20 cellular contexts compared by ENCODE assay signal in the genomic region with DNA sequence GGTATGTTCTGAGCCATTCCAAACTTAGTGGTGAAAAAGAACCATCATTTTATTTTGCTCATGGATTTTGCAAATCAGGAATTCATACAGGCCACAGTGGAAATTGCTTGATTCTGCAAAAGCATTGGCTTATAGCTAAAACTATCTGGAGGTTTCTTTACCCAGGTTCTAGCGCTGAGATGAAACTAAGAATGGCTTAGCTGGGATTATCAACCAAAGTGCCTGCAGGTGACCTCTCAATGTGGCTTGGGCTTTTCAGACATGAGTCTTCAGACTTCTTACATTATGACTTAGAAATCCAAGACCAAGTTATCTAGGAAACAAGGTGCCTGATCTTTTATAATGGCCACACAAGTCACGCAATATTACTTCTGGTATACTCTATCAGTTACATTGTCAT.
DNase-seq lines count a peak whose midpoint lies in the region; FAIRE-seq and TF ChIP-seq lines count a peak whose summit lies in the region.
"Had no signal": no experiment of that assay in that cellular context is flagged by ENCODE, and none has a peak within 500 bp of the region (broad histone marks: within the 10 kb centered on the region; RNA-seq: fewer than 3 reads in every experiment).

No MANE protein-coding gene starts in this region.

- no peaks in the 10 kb centered on the region for H3K27me3 ChIP-seq in MM.1S (replicated peaks; ENCODE audit: insufficient read depth, low read length)
- H3K27me3 ChIP-seq in osteoblast (ENCODE audit: insufficient read depth, low read length): no peaks in the 10 kb centered on the region

- no peaks in the 10 kb centered on the region for H3K9me2 ChIP-seq in MM.1S (replicated peaks; ENCODE audit: insufficient read depth, low read length)

- H3F3A ChIP-seq in MM.1S (ENCODE audit: insufficient read depth, low read length): no peaks in the 10 kb centered on the region

- H4K20me1 ChIP-seq in MM.1S (ENCODE audit: insufficient read depth, low read length) (no peaks in the 10 kb centered on the region), osteoblast (ENCODE audit: insufficient read depth, low read length) (no peaks in the 10 kb centered on the region)

- peaks cover 17% of the 10 kb centered on the region for H3K4me1 ChIP-seq in MM.1S (ENCODE audit: low read length)
- H3K4me1 ChIP-seq in osteoblast (ENCODE audit: insufficient read depth, low read length): peaks cover 40% of the 10 kb centered on the region

- FAIRE-seq in H54 (lab: Jason Lieb, UNC): no peak
- FAIRE-seq: GM12891, GM18507, H1 had no signal

- H3K27ac ChIP-seq in MM.1S (ENCODE audit: low read length): no peak overlapping the region
- no peak overlapping the region for H3K27ac ChIP-seq in osteoblast (ENCODE audit: low read depth, low read length)
- H3K27ac ChIP-seq: A549, GM23248 had no signal

- H2AFZ ChIP-seq in MM.1S (ENCODE audit: low read length) (no peak overlapping the region), osteoblast (ENCODE audit: low read length) (peak overlapping the region; percentile 5)
- H2AFZ ChIP-seq: GM23248 had no signal

- H3K9ac ChIP-seq in MM.1S (ENCODE audit: low read length): no peak overlapping the region
- H3K9ac ChIP-seq: GM23248 had no signal

- TF ChIP-seq POLR2A in H54 (IDR thresholded peaks at IDR 0.05; ENCODE audit: low read depth, low read length): no peak

- no peaks in the 10 kb centered on the region for H3K36me3 ChIP-seq in MM.1S (replicated peaks; ENCODE audit: insufficient read depth, low read length)
- no peaks in the 10 kb centered on the region for H3K36me3 ChIP-seq in osteoblast (ENCODE audit: insufficient read depth, low read length)

- DNase-seq in NCI-H82 (lab: John Stamatoyannopoulos, UW) (peak; percentile 42), NCI-H82 treated with DMSO at 0.1 percent for 48 hours (lab: John Stamatoyannopoulos, UW; ENCODE audit: unreplicated experiment) (no peak), MM.1S (peak; percentile 65), osteoblast (ENCODE audit: insufficient read length, low spot score, missing footprints) (no peak), H54 (ENCODE audit: insufficient read length, low spot score) (no peak)
- no peak for DNase-seq in activated naive CD4-positive, alpha-beta T cell (lab: John Stamatoyannopoulos, UW)
- DNase-seq: 8988T; C1 segment of cervical spinal cord; Calu3; CD4-positive, alpha-beta memory T cell; COR-L47; DMS53; DMS79 treated with DMSO at 0.1 percent for 48 hours; GF-D8; GM23248; H9 had no signal

- H3K4me3 ChIP-seq in MM.1S (ENCODE audit: low read length): no peak overlapping the region
- H3K4me3 ChIP-seq in osteoblast (ENCODE audit: insufficient read depth, low read length): no peak overlapping the region
- H3K4me3 ChIP-seq: A549, GM23248 had no signal

- no peak overlapping the region for H3K4me2 ChIP-seq in MM.1S (ENCODE audit: low read depth, low read length)
- no peak overlapping the region for H3K4me2 ChIP-seq in osteoblast (ENCODE audit: insufficient read depth, low read length)
- H3K4me2 ChIP-seq: A549 had no signal

- H3K79me2 ChIP-seq in MM.1S (ENCODE audit: low read length) (no peaks in the 10 kb centered on the region), osteoblast (ENCODE audit: insufficient read depth, low read length) (no peaks in the 10 kb centered on the region)

- no peaks in the 10 kb centered on the region for H3K9me3 ChIP-seq in MM.1S (replicated peaks; ENCODE audit: insufficient read depth, low read length)
- H3K9me3 ChIP-seq in osteoblast (ENCODE audit: low read depth, low read length): no peaks in the 10 kb centered on the region
- H3K9me3 ChIP-seq: A549 had no signal

- TF ChIP-seq CTCF in MM.1S (IDR thresholded peaks at IDR 0.05; ENCODE audit: low read length): no peak
- no peak for TF ChIP-seq CTCF in osteoblast (IDR thresholded peaks at IDR 0.05; ENCODE audit: extremely low read depth, low read depth, low read length)

Comparison
In these comparisons a context has a peak if more than half of its experiments do, and no peak if none do; other contexts are left out.
1. DNase-seq: peak in NCI-H82 (single experiment) and MM.1S (single experiment); none in NCI-H82 treated with DMSO at 0.1 percent for 48 hours (single experiment), osteoblast (single experiment), H54 (single experiment) and activated naive CD4-positive, alpha-beta T cell (0 of 4).